1 cellular context compared by ENCODE assay signal in genomic region chr2:227613272-227613660, GRCh38.
TF ChIP-seq lines count a peak whose summit lies in the region.

No MANE protein-coding gene starts in this region.

TF ChIP-seq in GM12878, 131 proteins besides CTCF, POLR2A, EP300 and RAD21:
- TF ChIP-seq IRF3 (IDR thresholded peaks at IDR 0.05) (no peak), CREM (IDR thresholded peaks at IDR 0.05; ENCODE audit: low read depth) (no peak), TCF12 (IDR thresholded peaks at IDR 0.05; ENCODE audit: low read depth, low read length) (no peak), E2F4 (IDR thresholded peaks at IDR 0.05; ENCODE audit: low read depth, low read length) (no peak), KLF5 (IDR thresholded peaks at IDR 0.05; ENCODE audit: partially characterized antibody) (no peak), ZNF217 (IDR thresholded peaks at IDR 0.05) (no peak), NR2C2 (IDR thresholded peaks at IDR 0.05; ENCODE audit: borderline replicate concordance, control insufficient read depth, insufficient read length, low read depth) (no peak), SRF (IDR thresholded peaks at IDR 0.05; ENCODE audit: low read depth in 2 of 2, low read length in 2 of 2) (no peak), ZBTB33 (IDR thresholded peaks at IDR 0.05) (no peak), CHD4 (IDR thresholded peaks at IDR 0.05) (no peak), HDGF (IDR thresholded peaks at IDR 0.05) (no peak), BACH1 (IDR thresholded peaks at IDR 0.05; ENCODE audit: borderline replicate concordance) (no peak), MYB (IDR thresholded peaks at IDR 0.05; ENCODE audit: borderline replicate concordance, low read depth, low read length) (no peak), KDM1A (IDR thresholded peaks at IDR 0.05; ENCODE audit: borderline replicate concordance) (no peak), PML (IDR thresholded peaks at IDR 0.05; ENCODE audit: low read length) (no peak), EZH2 (IDR thresholded peaks at IDR 0.05; ENCODE audit: borderline replicate concordance, control insufficient read depth, low read depth, low read length) (no peak), MXI1 (IDR thresholded peaks at IDR 0.05; ENCODE audit: low read depth, low read length) (no peak), ZNF207 (IDR thresholded peaks at IDR 0.05; ENCODE audit: borderline replicate concordance) (no peak), POLR2AphosphoS5 (IDR thresholded peaks at IDR 0.05; ENCODE audit: low read length) (no peak)
